ENCODE assay signal across 24 cellular contexts in the genomic region with DNA sequence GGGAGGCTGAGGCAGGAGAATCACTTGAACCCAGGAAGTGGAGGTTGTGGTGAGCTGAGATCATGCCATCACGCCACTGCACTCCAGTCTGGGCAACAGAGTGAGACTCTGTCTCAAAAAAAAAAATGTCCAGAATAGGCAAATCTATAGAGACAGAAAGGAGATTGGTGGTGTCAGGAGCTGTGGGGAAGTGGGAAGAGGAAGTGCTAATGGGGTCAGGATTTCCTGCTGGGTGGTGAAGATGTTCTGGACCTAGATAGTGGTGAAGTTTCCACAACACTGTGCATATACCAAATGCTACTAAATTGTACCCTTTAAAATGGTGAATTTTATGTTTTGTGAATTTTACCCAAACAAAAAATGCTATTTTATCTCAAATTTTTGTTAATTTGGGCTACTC. TPM values are rescaled to one million over a fixed set of nuclear protein-coding genes. Genes with fewer than 3 reads are reported as not detected.
DNase-seq lines count a peak whose midpoint lies in the region; ATAC-seq and TF ChIP-seq lines count a peak whose summit lies in the region.
"Had no signal": no experiment of that assay in that cellular context is flagged by ENCODE, and none has a peak within 500 bp of the region (broad histone marks: within the 10 kb centered on the region; RNA-seq: fewer than 3 reads in every experiment).

No MANE protein-coding gene starts in this region.

- ATAC-seq in left ventricle myocardium superior = peak; percentile 34
- peak; percentile 20 for ATAC-seq in effector memory CD8-positive, alpha-beta T cell (replicated peaks)
- peak; percentile 37 to 61 for ATAC-seq in stimulated activated naive B cell treated with anti-CD40 and anti-IgM and Interleukin-4, amounts not matched to agents 10 μg/mL and 1 μg/mL and 100 μg/mL, for 72 hours (replicated peaks)
- ATAC-seq: natural killer cell, pancreas had no signal

- H3K4me3 ChIP-seq in right atrium auricular region = no peak overlapping the region
- H3K4me3 ChIP-seq: coronary artery, pancreas, suprapubic skin, uterus had no signal

- no peaks in the 10 kb centered on the region for H3K4me1 ChIP-seq in right atrium auricular region
- H3K4me1 ChIP-seq: pancreas, suprapubic skin, uterus had no signal

- intact Hi-C loops in left ventricle myocardium superior (cut with micrococcal nuclease) = no loop called here

- no peak for TF ChIP-seq CTCF in right atrium auricular region (IDR thresholded peaks at IDR 0.05)

- no peak overlapping the region for H3K27ac ChIP-seq in right atrium auricular region
- H3K27ac ChIP-seq: C4-2B, coronary artery, pancreas, suprapubic skin, uterus had no signal

- H3K27me3 Mint-ChIP-seq in effector memory CD8-positive, alpha-beta T cell = peaks cover 33 to 39% of the 10 kb centered on the region in 2 donors
- peaks cover 33 to 47% of the 10 kb centered on the region in 2 donors for H3K27me3 Mint-ChIP-seq in stimulated activated naive B cell treated with anti-CD40 and anti-IgM and Interleukin-4, amounts not matched to agents 10 μg/mL and 1 μg/mL and 100 μg/mL, for 72 hours

- no peak overlapping the region for H3K27ac Mint-ChIP-seq in effector memory CD8-positive, alpha-beta T cell
- no peak overlapping the region for H3K27ac Mint-ChIP-seq in stimulated activated naive B cell treated with anti-CD40 and anti-IgM and Interleukin-4, amounts not matched to agents 10 μg/mL and 1 μg/mL and 100 μg/mL, for 72 hours
- H3K27ac Mint-ChIP-seq: natural killer cell had no signal

- H3K36me3 ChIP-seq in right atrium auricular region = no peaks in the 10 kb centered on the region
- H3K36me3 ChIP-seq: pancreas, suprapubic skin, uterus had no signal

- H3K4me1 Mint-ChIP-seq in effector memory CD8-positive, alpha-beta T cell (ENCODE audit: low read depth in 2 of 2) = peaks cover 5 to 6% of the 10 kb centered on the region in 2 donors
- H3K4me1 Mint-ChIP-seq in stimulated activated naive B cell treated with anti-CD40 and anti-IgM and Interleukin-4, amounts not matched to agents 10 μg/mL and 1 μg/mL and 100 μg/mL, for 72 hours = peaks cover 5 to 6% of the 10 kb centered on the region in 2 donors

- no peak overlapping the region for H3K4me3 Mint-ChIP-seq in effector memory CD8-positive, alpha-beta T cell
- H3K4me3 Mint-ChIP-seq in stimulated activated naive B cell treated with anti-CD40 and anti-IgM and Interleukin-4, amounts not matched to agents 10 μg/mL and 1 μg/mL and 100 μg/mL, for 72 hours = no peak overlapping the region
- H3K4me3 Mint-ChIP-seq: natural killer cell had no signal

- no peaks in the 10 kb centered on the region for H3K9me3 Mint-ChIP-seq in effector memory CD8-positive, alpha-beta T cell
- no peaks in the 10 kb centered on the region for H3K9me3 Mint-ChIP-seq in stimulated activated naive B cell treated with anti-CD40 and anti-IgM and Interleukin-4, amounts not matched to agents 10 μg/mL and 1 μg/mL and 100 μg/mL, for 72 hours
- H3K9me3 Mint-ChIP-seq: natural killer cell had no signal

- no peaks in the 10 kb centered on the region for H3K27me3 ChIP-seq in right atrium auricular region
- H3K27me3 ChIP-seq: pancreas, uterus had no signal

- peaks cover 4% of the 10 kb centered on the region for H3K36me3 Mint-ChIP-seq in effector memory CD8-positive, alpha-beta T cell (ENCODE audit: insufficient read depth)
- no peaks in the 10 kb centered on the region for H3K36me3 Mint-ChIP-seq in stimulated activated naive B cell treated with anti-CD40 and anti-IgM and Interleukin-4, amounts not matched to agents 10 μg/mL and 1 μg/mL and 100 μg/mL, for 72 hours
- H3K36me3 Mint-ChIP-seq: natural killer cell had no signal

- DNase-seq in left ventricle myocardium superior = no peak
- no peak for DNase-seq in right atrium auricular region (ENCODE audit: low spot score)
- DNase-seq in NOMO-1 treated with dmso at 0.1 percent for 144 hours (lab: John Stamatoyannopoulos, UW; ENCODE audit: unreplicated experiment) = peak; percentile 64
- DNase-seq in effector memory CD8-positive, alpha-beta T cell = no peak
- DNase-seq in stimulated activated naive B cell treated with anti-CD40 and anti-IgM and Interleukin-4, amounts not matched to agents 10 μg/mL and 1 μg/mL and 100 μg/mL, for 72 hours = no peak
- no peak for DNase-seq in SHP77 (lab: John Stamatoyannopoulos, UW)
- DNase-seq in SK-N-DZ (ENCODE audit: low spot score) = no peak
- no peak for DNase-seq in activated gamma-delta T cell treated with Interleukin-2 at 50 U/mL for 16 hours
- DNase-seq: activated CD4-positive, alpha-beta T cell treated with anti-CD3 and anti-CD28 coated beads, Interleukin-2, amount 50 U/mL, for 48 hours; activated CD4-positive, CD25-positive, alpha-beta regulatory T cell; activated T-cell treated with anti-CD3 and anti-CD28 coated beads for 4 hours; kidney; natural killer cell; NCI-H2171; NCI-H526; pancreas; uterus had no signal

- H3K9me3 ChIP-seq in right atrium auricular region = peaks cover 0 to 4% of the 10 kb centered on the region in 2 donors
- H3K9me3 ChIP-seq: pancreas, suprapubic skin, uterus had no signal

RNA-seq across cellular contexts. Expression of a gene that starts 7.6 kb away (rescaled TPM):
- total RNA-seq in left ventricle myocardium superior (0.79 TPM), right atrium auricular region (under 1 TPM in 1 of 2 donors, not detected in 1; 0.15 TPM)
- polyA plus RNA-seq in SK-N-DZ (2014; cell fraction: cytosol; rRNA removed) = not detected in 2 replicates
- not detected in 2 replicates for polyA plus RNA-seq in SK-N-DZ (2014; cell fraction: nucleus; rRNA removed)
- total RNA-seq: OCI-LY7 had no signal

RNA-seq across cellular contexts. Expression of a gene that starts 18.1 kb away (rescaled TPM):
- total RNA-seq in left ventricle myocardium superior = not detected
- total RNA-seq in right atrium auricular region = not detected
- not detected in 2 replicates for polyA plus RNA-seq in SK-N-DZ (2014; cell fraction: cytosol; rRNA removed)
- not detected in 2 replicates for polyA plus RNA-seq in SK-N-DZ (2014; cell fraction: nucleus; rRNA removed)
- total RNA-seq: H4; kidney; MCF 10A; natural killer cell; OCI-LY7; pancreas; T-helper 2 cell treated with Interferon-gamma antibody and Interleukin-4, amounts not matched to agents 100 ng/mL and 5 ng/mL, for 36 hours had no signal
- polyA plus RNA-seq: pancreas had no signal

RNA-seq across cellular contexts. Expression of a gene that starts 39.8 kb away (rescaled TPM):
- 3.4 TPM for total RNA-seq in left ventricle myocardium superior
- 1 to 10 TPM; 3.1 to 4.3 TPM for total RNA-seq in right atrium auricular region
- polyA plus RNA-seq in SK-N-DZ (2014; cell fraction: cytosol; rRNA removed) = not detected in 2 replicates
- not detected in 2 replicates for polyA plus RNA-seq in SK-N-DZ (2014; cell fraction: nucleus; rRNA removed)
- total RNA-seq: T-helper 2 cell treated with Interferon-gamma antibody and Interleukin-4, amounts not matched to agents 100 ng/mL and 5 ng/mL, for 36 hours had no signal
